ENCODE assay signal across 18 cellular contexts in genomic region chr5:179797741-179798140, GRCh38. TPM values are rescaled to one million over a fixed set of nuclear protein-coding genes. Genes with fewer than 3 reads are reported as not detected.
"Had no signal": no experiment of that assay in that cellular context is flagged by ENCODE, and none has a peak within 500 bp of the region (broad histone marks: within the 10 kb centered on the region; RNA-seq: fewer than 3 reads in every experiment).

No MANE protein-coding gene starts in this region.

- FAIRE-seq: islet of Langerhans had no signal

- H3K27ac Mint-ChIP-seq: activated CD8-positive, alpha-beta memory T cell treated with anti-CD3 and anti-CD28 coated beads, Interleukin-2, amount 10 ng/mL, durations not matched to agents 7 days and 5 days; activated naive CD8-positive, alpha-beta T cell treated with anti-CD3 and anti-CD28 coated beads, Interleukin-2, amount 10 ng/mL, durations not matched to agents 7 days and 5 days; type B pancreatic cell had no signal

- H3K4me3 Mint-ChIP-seq: activated CD8-positive, alpha-beta memory T cell treated with anti-CD3 and anti-CD28 coated beads, Interleukin-2, amount 10 ng/mL, durations not matched to agents 7 days and 5 days; activated naive CD8-positive, alpha-beta T cell treated with anti-CD3 and anti-CD28 coated beads, Interleukin-2, amount 10 ng/mL, durations not matched to agents 7 days and 5 days; T-helper 2 cell treated with Interferon-gamma antibody and Interleukin-4, amounts not matched to agents 5 μg/mL and 100 μg/mL, for 36 hours had no signal

- DNase-seq: activated CD4-positive, alpha-beta T cell treated with anti-CD3 and anti-CD28 coated beads, Interleukin-2, amount 50 U/mL, for 4 hours; activated CD4-positive, CD25-positive, alpha-beta regulatory T cell treated with anti-CD3 and anti-CD28 coated beads, Interleukin-2, amount 50 U/mL, for 72 hours; activated CD8-positive, alpha-beta memory T cell treated with anti-CD3 and anti-CD28 coated beads, Interleukin-2, amount 10 ng/mL, durations not matched to agents 7 days and 5 days; activated naive CD8-positive, alpha-beta T cell treated with anti-CD3 and anti-CD28 coated beads, Interleukin-2, amount 10 ng/mL, durations not matched to agents 7 days and 5 days; activated T-cell treated with anti-CD3 and anti-CD28 coated beads, Interleukin-2, amount 50 U/mL, for 48 hours; anterior cingulate cortex; left ventricle myocardium inferior; mesendoderm; stimulated activated CD4-positive, alpha-beta T cell treated with anti-CD3 and anti-CD28 coated beads, Interleukin-1b, Interleukin-23, amount 100 ng/mL, for 48 hours; stimulated activated naive CD4-positive, alpha-beta T cell treated with Interleukin-2 at 50 U/mL for 16 hours; SW 1271 had no signal

- H3K4me3 ChIP-seq: esophagus muscularis mucosa, left ventricle myocardium inferior, right atrium auricular region, smooth muscle cell, suprapubic skin had no signal

- H3K27ac ChIP-seq: left ventricle myocardium inferior, right atrium auricular region, suprapubic skin had no signal

- H3K9me3 ChIP-seq: esophagus muscularis mucosa, left ventricle myocardium inferior, right atrium auricular region, suprapubic skin had no signal

- H3K27me3 ChIP-seq: esophagus muscularis mucosa, right atrium auricular region, suprapubic skin had no signal

- H3K9me3 Mint-ChIP-seq: activated naive CD8-positive, alpha-beta T cell treated with anti-CD3 and anti-CD28 coated beads, Interleukin-2, amount 10 ng/mL, durations not matched to agents 7 days and 5 days; T-helper 2 cell treated with Interferon-gamma antibody and Interleukin-4, amounts not matched to agents 5 μg/mL and 100 μg/mL, for 36 hours; type B pancreatic cell had no signal

- H3K27me3 Mint-ChIP-seq: activated CD8-positive, alpha-beta memory T cell treated with anti-CD3 and anti-CD28 coated beads, Interleukin-2, amount 10 ng/mL, durations not matched to agents 7 days and 5 days; activated naive CD8-positive, alpha-beta T cell treated with anti-CD3 and anti-CD28 coated beads, Interleukin-2, amount 10 ng/mL, durations not matched to agents 7 days and 5 days; type B pancreatic cell had no signal

- ATAC-seq: activated CD8-positive, alpha-beta memory T cell treated with anti-CD3 and anti-CD28 coated beads, Interleukin-2, amount 10 ng/mL, durations not matched to agents 7 days and 5 days had no signal

RNA-seq across cellular contexts. Expression of gene LTC4S, which starts 4.0 kb away (rescaled TPM):
- total RNA-seq: smooth muscle cell had no signal
- polyA plus RNA-seq: smooth muscle cell had no signal
